Comparison of ENCODE assay signal across 27 cellular contexts in genomic region chr9:113933188-113933587, GRCh38. TPM values are rescaled to one million over a fixed set of nuclear protein-coding genes. Genes with fewer than 3 reads are reported as not detected.
A peak's percentile ranks its signal among the peaks of the same experiment; 100 is the strongest.
DNase-seq lines count a peak whose midpoint lies in the region; ATAC-seq and TF ChIP-seq lines count a peak whose summit lies in the region.
"Had no signal": no experiment of that assay in that cellular context is flagged by ENCODE, and none has a peak within 500 bp of the region (broad histone marks: within the 10 kb centered on the region; RNA-seq: fewer than 3 reads in every experiment).

No MANE protein-coding gene starts in this region.

- CTCF ChIA-PET in T-cell (lab: Charles Lee): no interaction called here

- peaks cover 20 to 26% (median 22%) of the 10 kb centered on the region in 11 experiments for H3K9me3 ChIP-seq in BLaER1 treated with 17β-estradiol and CSF1 and Interleukin-3, amounts not matched to agents 10 nM and 100 nM (replicated peaks in 1 of 11)
- peaks cover 0 to 16% of the 10 kb centered on the region in 2 donors for H3K9me3 ChIP-seq in neuronal stem cell (replicated peaks in 1 of 2; ENCODE audit: control insufficient read depth in 2 of 2, insufficient read depth in 1 of 2, low read depth in 1 of 2, low read length in 2 of 2)
- H3K9me3 ChIP-seq: transverse colon had no signal

- no CpG with 5 or more reads among the region's 5 CpGs for WGBS in neuronal stem cell (ENCODE audit: extremely low coverage in 2 of 2, insufficient read length in 2 of 2, insufficient replicate concordance in 1 of 2), 2 donors

- H3K14ac ChIP-seq in neuronal stem cell (ENCODE audit: low read length): no peak overlapping the region

- H2AFZ ChIP-seq in neuronal stem cell (ENCODE audit: low read length): no peak overlapping the region
- H2AFZ ChIP-seq: hepatocyte had no signal

- in situ Hi-C loops in brain microvascular endothelial cell (cut with HindIII; ENCODE audit: low pct_ligation_motif_present, low sequenced_read_pairs): no loop called here

- H3K18ac ChIP-seq in neuronal stem cell (ENCODE audit: low read length): no peak overlapping the region

- no peak overlapping the region for H2AK5ac ChIP-seq in neuronal stem cell (ENCODE audit: low read depth, low read length)

- DNase-seq in brain microvascular endothelial cell: peak; percentile 25
- no peak for DNase-seq in left cardiac atrium
- peak; percentile 19 for DNase-seq in osteocyte (ENCODE audit: extremely low spot score, unreplicated experiment)
- no peak for DNase-seq in T-cell
- no peak for DNase-seq in neuronal stem cell (ENCODE audit: low spot score)
- DNase-seq in amniotic stem cell (lab: John Stamatoyannopoulos, UW): no peak
- no peak for DNase-seq in NCI-H2029 (lab: John Stamatoyannopoulos, UW)
- DNase-seq: ACHN; activated CD4-positive, alpha-beta T cell treated with anti-CD3 and anti-CD28 coated beads, Interleukin-2, amount 10 ng/mL, durations not matched to agents 24 days and 14 days; activated naive CD4-positive, alpha-beta T cell; activated T-cell treated with anti-CD3 and anti-CD28 coated beads, Interleukin-2, amount 50 U/mL, for 72 hours; cortex of kidney; endodermal cell; left colon; mesendoderm; NCI-H446 treated with DMSO at 0.1 percent for 48 hours; NCI-H82; sigmoid colon; stimulated activated CD4-positive, alpha-beta T cell treated with anti-CD3 and anti-CD28 coated beads, Interleukin-4, amount 100 ng/mL, for 24 hours; transverse colon had no signal

- no peak overlapping the region for H3K4me3 Mint-ChIP-seq in osteocyte (ENCODE audit: unreplicated experiment)
- no peak overlapping the region for H3K4me3 Mint-ChIP-seq in T-cell
- H3K4me3 Mint-ChIP-seq: activated CD4-positive, alpha-beta T cell treated with anti-CD3 and anti-CD28 coated beads, Interleukin-2, amount 10 ng/mL, durations not matched to agents 24 days and 14 days; activated T-cell treated with anti-CD3 and anti-CD28 coated beads, Interleukin-2, amount 50 U/mL, for 72 hours; endodermal cell; IgD-negative memory B cell; WTC11 had no signal

- H3K23ac ChIP-seq in neuronal stem cell (ENCODE audit: low read depth, low read length, poor library complexity): no peak overlapping the region

- peaks cover 5 to 44% (median 32%) of the 10 kb centered on the region in 10 experiments; a peak in 18 of 20 replicates for H3K4me1 ChIP-seq in BLaER1 treated with 17β-estradiol and CSF1 and Interleukin-3, amounts not matched to agents 10 nM and 100 nM
- peaks cover 0 to 10% of the 10 kb centered on the region in 2 donors for H3K4me1 ChIP-seq in neuronal stem cell (ENCODE audit: control insufficient read depth in 2 of 2, insufficient read depth in 1 of 2, low read depth in 1 of 2, low read length in 2 of 2)
- H3K4me1 ChIP-seq: breast epithelium, sigmoid colon, transverse colon had no signal

- H3K36me3 Mint-ChIP-seq in osteocyte (ENCODE audit: unreplicated experiment) (peaks cover 7% of the 10 kb centered on the region), T-cell (no peaks in the 10 kb centered on the region)
- H3K36me3 Mint-ChIP-seq: IgD-negative memory B cell had no signal

- POLR2A ChIA-PET in T-cell (lab: Charles Lee): no interaction called here

- peak overlapping the region in 1 of 11 experiments; percentile 3; a peak in 1 of 22 replicates for H3K27ac ChIP-seq in BLaER1 treated with 17β-estradiol and CSF1 and Interleukin-3, amounts not matched to agents 10 nM and 100 nM
- H3K27ac ChIP-seq in brain microvascular endothelial cell (no peak overlapping the region), neuronal stem cell (replicated peaks; ENCODE audit: low read length) (no peak overlapping the region)
- H3K27ac ChIP-seq: hepatocyte, sigmoid colon, transverse colon had no signal

- H4K20me1 ChIP-seq in BLaER1 treated with 17β-estradiol and CSF1 and Interleukin-3, amounts not matched to agents 10 nM and 100 nM: peaks cover 0 to 47% (median 27%) of the 10 kb centered on the region in 11 experiments; a peak in 10 of 22 replicates

- H3K27ac Mint-ChIP-seq in osteocyte (ENCODE audit: unreplicated experiment): no peak overlapping the region
- H3K27ac Mint-ChIP-seq in T-cell: no peak overlapping the region
- H3K27ac Mint-ChIP-seq: activated CD4-positive, alpha-beta T cell treated with anti-CD3 and anti-CD28 coated beads, Interleukin-2, amount 10 ng/mL, durations not matched to agents 24 days and 14 days; activated T-cell treated with anti-CD3 and anti-CD28 coated beads, Interleukin-2, amount 50 U/mL, for 72 hours; endodermal cell; IgD-negative memory B cell; WTC11 had no signal

- H3K36me3 ChIP-seq in BLaER1 treated with 17β-estradiol and CSF1 and Interleukin-3, amounts not matched to agents 10 nM and 100 nM: peaks cover 9 to 34% (median 21%) of the 10 kb centered on the region in 11 experiments; a peak in 20 of 22 replicates
- no peaks in the 10 kb centered on the region for H3K36me3 ChIP-seq in brain microvascular endothelial cell (replicated peaks)
- no peaks in the 10 kb centered on the region for H3K36me3 ChIP-seq in neuronal stem cell (replicated peaks in 1 of 2; ENCODE audit: control insufficient read depth in 2 of 2, insufficient read depth in 2 of 2, low read length in 2 of 2)
- H3K36me3 ChIP-seq: breast epithelium, sigmoid colon, transverse colon had no signal

- H3K79me1 ChIP-seq in neuronal stem cell (ENCODE audit: low read depth, low read length): peaks cover 11% of the 10 kb centered on the region

- H3K9ac ChIP-seq in BLaER1 treated with 17β-estradiol and CSF1 and Interleukin-3, amounts not matched to agents 10 nM and 100 nM: no peak overlapping the region
- H3K9ac ChIP-seq in neuronal stem cell (ENCODE audit: low read depth, low read length, poor library complexity): no peak overlapping the region

- no peak overlapping the region for H2BK12ac ChIP-seq in neuronal stem cell (ENCODE audit: low read length)

- no peak overlapping the region for H2BK120ac ChIP-seq in neuronal stem cell (ENCODE audit: low read depth, low read length)

- ATAC-seq in left cardiac atrium (peak; percentile 26 to 38), T-cell (replicated peaks in 1 of 4) (no peak)
- ATAC-seq: activated T-cell treated with anti-CD3 and anti-CD28 coated beads, Interleukin-2, amount 50 U/mL, for 72 hours; esophagus mucosa; GM12878; left colon; WTC11 had no signal

- H3K27me3 Mint-ChIP-seq in osteocyte (ENCODE audit: unreplicated experiment) (no peaks in the 10 kb centered on the region), T-cell (peaks cover 2 to 3% of the 10 kb centered on the region in 2 donors)
- H3K27me3 Mint-ChIP-seq: IgD-negative memory B cell had no signal

- H2BK5ac ChIP-seq in neuronal stem cell (ENCODE audit: low read length): no peak overlapping the region

- no peak overlapping the region for H3K4ac ChIP-seq in neuronal stem cell (ENCODE audit: low read length)

- no peaks in the 10 kb centered on the region for H3K27me3 ChIP-seq in BLaER1 treated with 17β-estradiol and CSF1 and Interleukin-3, amounts not matched to agents 10 nM and 100 nM
- H3K27me3 ChIP-seq in brain microvascular endothelial cell (replicated peaks) (no peaks in the 10 kb centered on the region), neuronal stem cell (ENCODE audit: control insufficient read depth in 3 of 3, insufficient read depth in 3 of 3, low read depth in 1 of 3, low read length in 3 of 3) (no peaks in the 10 kb centered on the region)
- H3K27me3 ChIP-seq: breast epithelium, hepatocyte, sigmoid colon, transverse colon had no signal

- H3K4me1 Mint-ChIP-seq in osteocyte (ENCODE audit: unreplicated experiment) (peaks cover 19% of the 10 kb centered on the region), T-cell (no peaks in the 10 kb centered on the region)
- H3K4me1 Mint-ChIP-seq: activated CD4-positive, alpha-beta T cell treated with anti-CD3 and anti-CD28 coated beads, Interleukin-2, amount 10 ng/mL, durations not matched to agents 24 days and 14 days; IgD-negative memory B cell had no signal

- no peak overlapping the region for H2BK15ac ChIP-seq in neuronal stem cell (ENCODE audit: low read length)

- H3K4me2 ChIP-seq in BLaER1 treated with 17β-estradiol and CSF1 and Interleukin-3, amounts not matched to agents 10 nM and 100 nM: peak overlapping the region in 8 of 11 experiments; percentile 5 to 38 (median 22); a peak in 10 of 22 replicates
- H3K4me2 ChIP-seq in neuronal stem cell (ENCODE audit: insufficient read depth, low read length, poor library complexity, severe bottlenecking): no peak overlapping the region
- H3K4me2 ChIP-seq: hepatocyte had no signal

- no peak overlapping the region for H4K8ac ChIP-seq in neuronal stem cell (ENCODE audit: low read depth, low read length)

- H3K4me3 ChIP-seq in BLaER1 treated with 17β-estradiol and CSF1 and Interleukin-3, amounts not matched to agents 10 nM and 100 nM: no peak overlapping the region
- H3K4me3 ChIP-seq in brain microvascular endothelial cell (ENCODE audit: low read depth, low read length) (no peak overlapping the region), neuronal stem cell (ENCODE audit: low read length in 2 of 2) (no peak overlapping the region)
- H3K4me3 ChIP-seq: breast epithelium, GM12878, hepatocyte, sigmoid colon, transverse colon had no signal

- H3K9me3 Mint-ChIP-seq in osteocyte (ENCODE audit: unreplicated experiment) (peaks cover 9% of the 10 kb centered on the region), T-cell (peaks cover 0 to 5% (median 5%) of the 10 kb centered on the region in 3 donors)
- H3K9me3 Mint-ChIP-seq: activated CD4-positive, alpha-beta T cell treated with anti-CD3 and anti-CD28 coated beads, Interleukin-2, amount 10 ng/mL, durations not matched to agents 24 days and 14 days had no signal

- no peak overlapping the region for H4K91ac ChIP-seq in neuronal stem cell (ENCODE audit: low read depth, low read length, poor library complexity)

- intact Hi-C loops in left cardiac atrium (cut with DNase I): no loop called here

- no peak for TF ChIP-seq CTCF in brain microvascular endothelial cell (IDR thresholded peaks at IDR 0.05; ENCODE audit: low read depth, low read length, missing control alignments)
- no peak for TF ChIP-seq CTCF in osteocyte (IDR thresholded peaks at IDR 0.05)

RNA-seq across cellular contexts. Expression of gene ZNF618, which starts 57.1 kb away (rescaled TPM):
- total RNA-seq in left cardiac atrium (1 to 10 TPM; 4.0 to 4.1 TPM), osteocyte (35.1 and 36.8 TPM in 2 replicates), T-cell (1 to 10 TPM in 3 of 5 donors, under 1 TPM in 2; 0.73 to 3.0 (median 1.4) TPM)
- polyA plus RNA-seq in neuronal stem cell (2013, experiment 1 of 2): 31.5 TPM
- polyA plus RNA-seq in neuronal stem cell (2013, experiment 2 of 2): 32.2 TPM

Comparison
In these comparisons a context has a peak if more than half of its experiments do, and no peak if none do; other contexts are left out.
1. DNase-seq: peak in brain microvascular endothelial cell (single experiment) and osteocyte (single experiment); none in left cardiac atrium (single experiment), T-cell (0 of 34), neuronal stem cell (single experiment), amniotic stem cell (single experiment) and NCI-H2029 (single experiment).
2. ATAC-seq: peak in left cardiac atrium (2 of 2); none in T-cell (0 of 4).